In genomic region chr3:23377928-23378672, GRCh38 we compare ENCODE assay signal across 21 cellular contexts.
DNase-seq lines count a peak whose midpoint lies in the region; ATAC-seq and TF ChIP-seq lines count a peak whose summit lies in the region.
"Had no signal": no experiment of that assay in that cellular context is flagged by ENCODE, and none has a peak within 500 bp of the region (broad histone marks: within the 10 kb centered on the region; RNA-seq: fewer than 3 reads in every experiment).

No MANE protein-coding gene starts in this region.

- peak overlapping the region; percentile 48 for H3K27ac ChIP-seq in SU-DHL-6 (ENCODE audit: low read depth, low read length)
- H3K27ac ChIP-seq: heart left ventricle, HL-60, pancreas had no signal

- H3K9ac ChIP-seq in SU-DHL-6 (ENCODE audit: low read length): peak overlapping the region; percentile 27; the same call in 1 of the 2 replicates

- H3K4me3 Mint-ChIP-seq in T-helper 2 cell treated with Interferon-gamma antibody and Interleukin-4, amounts not matched to agents 5 μg/mL and 100 μg/mL, for 36 hours: no peak overlapping the region
- H3K4me3 Mint-ChIP-seq in activated T-cell treated with anti-CD3 and anti-CD28 coated beads, Interleukin-2, amount 50 U/mL, for 24 hours: no peak overlapping the region
- H3K4me3 Mint-ChIP-seq: naive thymus-derived CD4-positive, alpha-beta T cell had no signal

- H3F3A ChIP-seq in SU-DHL-6 (ENCODE audit: insufficient read depth): no peaks in the 10 kb centered on the region

- no peak overlapping the region for H2AFZ ChIP-seq in SU-DHL-6 (ENCODE audit: low read depth, low read length, severe bottlenecking)

- no peaks in the 10 kb centered on the region for H3K36me3 ChIP-seq in SU-DHL-6 (ENCODE audit: low read length)
- H3K36me3 ChIP-seq: heart left ventricle, pancreas had no signal

- no peaks in the 10 kb centered on the region for H3K36me3 Mint-ChIP-seq in T-helper 2 cell treated with Interferon-gamma antibody and Interleukin-4, amounts not matched to agents 5 μg/mL and 100 μg/mL, for 36 hours (ENCODE audit: low read depth)
- H3K36me3 Mint-ChIP-seq in activated T-cell treated with anti-CD3 and anti-CD28 coated beads, Interleukin-2, amount 50 U/mL, for 24 hours (ENCODE audit: low read depth): no peaks in the 10 kb centered on the region
- H3K36me3 Mint-ChIP-seq: naive thymus-derived CD4-positive, alpha-beta T cell had no signal

- peaks cover 2% of the 10 kb centered on the region for H3K27me3 Mint-ChIP-seq in T-helper 2 cell treated with Interferon-gamma antibody and Interleukin-4, amounts not matched to agents 5 μg/mL and 100 μg/mL, for 36 hours (ENCODE audit: low read depth)
- H3K27me3 Mint-ChIP-seq in activated T-cell treated with anti-CD3 and anti-CD28 coated beads, Interleukin-2, amount 50 U/mL, for 24 hours: no peaks in the 10 kb centered on the region
- H3K27me3 Mint-ChIP-seq: naive thymus-derived CD4-positive, alpha-beta T cell had no signal

- no peaks in the 10 kb centered on the region for H3K27me3 ChIP-seq in SU-DHL-6 (ENCODE audit: low read length)
- H3K27me3 ChIP-seq: heart left ventricle, pancreas had no signal

- H3K4me3 ChIP-seq in GM12865 (ENCODE audit: low read depth, low read length): no peak overlapping the region
- peak overlapping the region; percentile 17 for H3K4me3 ChIP-seq in SU-DHL-6 (ENCODE audit: insufficient read depth, low read length, poor library complexity, severe bottlenecking)
- H3K4me3 ChIP-seq: heart left ventricle, pancreas had no signal

- TF ChIP-seq CTCF in GM12865 (IDR thresholded peaks at IDR 0.05; ENCODE audit: insufficient read depth, low read depth, low read length, missing control alignments) (no peak), SU-DHL-6 (IDR thresholded peaks at IDR 0.05; ENCODE audit: insufficient read depth, low read length, poor library complexity, severe bottlenecking) (no peak)

- no peaks in the 10 kb centered on the region for H3K9me2 ChIP-seq in SU-DHL-6 (replicated peaks; ENCODE audit: insufficient read depth, low read length)

- peak overlapping the region; percentile 74 for H3K4me2 ChIP-seq in SU-DHL-6 (ENCODE audit: low read depth, low read length, poor library complexity, severe bottlenecking)

- DNase-seq in GM12865 (ENCODE audit: low read depth) (peak; percentile 18), KBM-7 (peak; percentile 8), erythroblast (lab: John Stamatoyannopoulos, UW) (no peak), ureter (ENCODE audit: low spot score) (no peak)
- DNase-seq in T-helper 2 cell treated with Interferon-gamma antibody and Interleukin-4, amounts not matched to agents 5 μg/mL and 100 μg/mL, for 36 hours (ENCODE audit: low spot score): no peak
- no peak for DNase-seq in activated T-cell treated with anti-CD3 and anti-CD28 coated beads, Interleukin-2, amount 50 U/mL, for 24 hours
- DNase-seq: activated CD4-positive, alpha-beta T cell treated with anti-CD3 and anti-CD28 coated beads for 4 hours; activated CD8-positive, alpha-beta memory T cell treated with anti-CD3 and anti-CD28 coated beads, Interleukin-2, amount 50 U/mL, for 4 hours; activated gamma-delta T cell treated with Interleukin-2 at 50 U/mL for 16 hours; aorta; cerebellar nuclear complex; effector memory CD4-positive, alpha-beta T cell; heart left ventricle; naive thymus-derived CD4-positive, alpha-beta T cell; NCI-H1417; NCI-H2171 treated with DMSO at 0.1 percent for 48 hours; pancreas; stimulated activated CD4-positive, alpha-beta T cell treated with anti-CD3 and anti-CD28 coated beads, Interleukin-2, amount 100 ng/mL, for 24 hours had no signal

- H3K27ac Mint-ChIP-seq in T-helper 2 cell treated with Interferon-gamma antibody and Interleukin-4, amounts not matched to agents 5 μg/mL and 100 μg/mL, for 36 hours: no peak overlapping the region
- H3K27ac Mint-ChIP-seq in activated T-cell treated with anti-CD3 and anti-CD28 coated beads, Interleukin-2, amount 50 U/mL, for 24 hours: no peak overlapping the region
- H3K27ac Mint-ChIP-seq: naive thymus-derived CD4-positive, alpha-beta T cell had no signal

- no peaks in the 10 kb centered on the region for H4K20me1 ChIP-seq in SU-DHL-6 (ENCODE audit: low read depth, low read length)

- no peaks in the 10 kb centered on the region for H3K9me3 Mint-ChIP-seq in T-helper 2 cell treated with Interferon-gamma antibody and Interleukin-4, amounts not matched to agents 5 μg/mL and 100 μg/mL, for 36 hours
- no peaks in the 10 kb centered on the region for H3K9me3 Mint-ChIP-seq in activated T-cell treated with anti-CD3 and anti-CD28 coated beads, Interleukin-2, amount 50 U/mL, for 24 hours

- H3K4me1 Mint-ChIP-seq in T-helper 2 cell treated with Interferon-gamma antibody and Interleukin-4, amounts not matched to agents 5 μg/mL and 100 μg/mL, for 36 hours (ENCODE audit: low read depth): no peaks in the 10 kb centered on the region
- H3K4me1 Mint-ChIP-seq in activated T-cell treated with anti-CD3 and anti-CD28 coated beads, Interleukin-2, amount 50 U/mL, for 24 hours (ENCODE audit: low read depth): peaks cover 6% of the 10 kb centered on the region

- H3K79me2 ChIP-seq in SU-DHL-6 (ENCODE audit: insufficient read depth, low read length): no peaks in the 10 kb centered on the region; the same call in 1 of the 2 replicates

- no peaks in the 10 kb centered on the region for H3K9me3 ChIP-seq in SU-DHL-6 (ENCODE audit: insufficient read depth, low read length)
- H3K9me3 ChIP-seq: heart left ventricle, pancreas had no signal

- peak; percentile 57 for ATAC-seq in GM21576 (IDR thresholded peaks at IDR 0.05; ENCODE audit: unreplicated experiment)
- ATAC-seq: heart left ventricle; naive thymus-derived CD4-positive, alpha-beta T cell; pancreas had no signal

- TF ChIP-seq POLR2A in erythroblast (IDR thresholded peaks at IDR 0.05; ENCODE audit: low read length): no peak

- in situ Hi-C loops in KBM-7 (cut with MboI; ENCODE audit: low pct_unique_long_range_greater_than_20kb, low sequenced_read_pairs): no loop called here

Comparison
In these comparisons a context has a peak if more than half of its experiments do, and no peak if none do; other contexts are left out.
1. DNase-seq: peak in GM12865 (single experiment) and KBM-7 (single experiment); none in T-helper 2 cell treated with Interferon-gamma antibody and Interleukin-4, amounts not matched to agents 5 μg/mL and 100 μg/mL, for 36 hours (single experiment), erythroblast (0 of 2), activated T-cell treated with anti-CD3 and anti-CD28 coated beads, Interleukin-2, amount 50 U/mL, for 24 hours (single experiment) and ureter (single experiment).